9 cellular contexts compared by ENCODE assay signal in genomic region chr6:82362868-82363267, GRCh38. TPM values are rescaled to one million over a fixed set of nuclear protein-coding genes. Genes with fewer than 3 reads are reported as not detected.
DNase-seq lines count a peak whose midpoint lies in the region; ATAC-seq, FAIRE-seq and TF ChIP-seq lines count a peak whose summit lies in the region.
"Had no signal": no experiment of that assay in that cellular context is flagged by ENCODE, and none has a peak within 500 bp of the region (broad histone marks: within the 10 kb centered on the region; RNA-seq: fewer than 3 reads in every experiment).

No MANE protein-coding gene starts in this region.

- TF ChIP-seq CTCF in MCF 10A (IDR thresholded peaks at IDR 0.05; ENCODE audit: unreplicated experiment) (no peak), keratinocyte (optimal IDR thresholded peaks at IDR 0.05 in 1 of 3, IDR thresholded peaks at IDR 0.05 in 1 of 3, conservative IDR thresholded peaks at IDR 0.05 in 1 of 3; ENCODE audit: extremely low read depth in 1 of 3, insufficient read depth in 2 of 3, low read length in 3 of 3) (no peak), tibial nerve (IDR thresholded peaks at IDR 0.05) (no peak)

- no peaks in the 10 kb centered on the region for H3K9me3 ChIP-seq in keratinocyte (ENCODE audit: control insufficient read depth, low read depth, low read length)
- no peaks in the 10 kb centered on the region for H3K9me3 ChIP-seq in tibial nerve

- DNase-seq in activated T-cell treated with anti-CD3 and anti-CD28 coated beads, Interleukin-2, amount 50 U/mL, for 4 hours: no peak
- DNase-seq in activated T-cell treated with anti-CD3 and anti-CD28 coated beads, Interleukin-2, amount 50 U/mL, for 48 hours: no peak
- DNase-seq in MCF 10A (ENCODE audit: unreplicated experiment) (peak; percentile 27), keratinocyte (ENCODE audit: low read depth, low spot score) (no peak), tibial nerve (ENCODE audit: low spot score in 2 of 2) (no peak), foreskin melanocyte (no peak), DMS79 treated with DMSO at 0.1 percent for 48 hours (lab: John Stamatoyannopoulos, UW) (no peak), SHP77 (lab: John Stamatoyannopoulos, UW) (no peak)
- DNase-seq: effector CD4-positive, alpha-beta T cell had no signal

- H3K36me3 ChIP-seq in keratinocyte (ENCODE audit: control insufficient read depth in 2 of 2, extremely low read depth in 1 of 2, insufficient read depth in 2 of 2, low read length in 2 of 2) (peaks cover 0 to 19% of the 10 kb centered on the region in 2 experiments), tibial nerve (no peaks in the 10 kb centered on the region)

- dilution Hi-C loops in keratinocyte (cut with MboI; ENCODE audit: extremely low pct_ligation_motif_present, low sequenced_read_pairs): no loop called here

- peaks cover 51% of the 10 kb centered on the region for H3K27me3 Mint-ChIP-seq in activated T-cell treated with anti-CD3 and anti-CD28 coated beads, Interleukin-2, amount 50 U/mL, for 4 hours (ENCODE audit: low read depth)
- H3K27me3 Mint-ChIP-seq in MCF 10A (ENCODE audit: insufficient read depth, unreplicated experiment): no peaks in the 10 kb centered on the region

- H3K4me1 ChIP-seq in keratinocyte (ENCODE audit: control insufficient read depth, extremely low read depth, insufficient read depth, low read length) (peaks cover 23% of the 10 kb centered on the region), tibial nerve (peaks cover 0 to 23% (median 0%) of the 10 kb centered on the region in 4 donors)

- ATAC-seq in activated T-cell treated with anti-CD3 and anti-CD28 coated beads, Interleukin-2, amount 50 U/mL, for 4 hours: no peak

- WGBS in tibial nerve, 2 donors: 5 to 9% methylated on average over 8 of the region's 8 CpGs

- TF ChIP-seq EP300 in tibial nerve (IDR thresholded peaks at IDR 0.05): no peak

- no peaks in the 10 kb centered on the region for H3K36me3 Mint-ChIP-seq in activated T-cell treated with anti-CD3 and anti-CD28 coated beads, Interleukin-2, amount 50 U/mL, for 4 hours (ENCODE audit: insufficient read depth)
- H3K36me3 Mint-ChIP-seq in MCF 10A (ENCODE audit: insufficient read depth, unreplicated experiment): peaks cover 17% of the 10 kb centered on the region

- peaks cover 28% of the 10 kb centered on the region for H3K4me1 Mint-ChIP-seq in activated T-cell treated with anti-CD3 and anti-CD28 coated beads, Interleukin-2, amount 50 U/mL, for 4 hours (ENCODE audit: low read depth)
- H3K4me1 Mint-ChIP-seq in MCF 10A (ENCODE audit: insufficient read depth, unreplicated experiment): peaks cover 29% of the 10 kb centered on the region

- peaks cover 30% of the 10 kb centered on the region for H3K79me2 ChIP-seq in keratinocyte (ENCODE audit: control insufficient read depth, insufficient read depth, low read length)

- peak overlapping the region; percentile 92 for H3K9ac ChIP-seq in keratinocyte (ENCODE audit: control insufficient read depth, extremely low read depth, insufficient read depth, low read length)

- intact Hi-C loops in MCF 10A (cut with micrococcal nuclease): loop anchor here (1.0 kb wide), 4 partner anchors 32 to 694 kb away; no protein-coding TSS in a partner anchor

- H3K27ac ChIP-seq in keratinocyte (ENCODE audit: control insufficient read depth, insufficient read depth, low read length) (peak overlapping the region; percentile 94), tibial nerve (no peak overlapping the region)

- peak overlapping the region; percentile 84 for H3K4me2 ChIP-seq in keratinocyte (ENCODE audit: control insufficient read depth, extremely low read depth, insufficient read depth, low read depth, low read length)

- BruUV-seq in MCF 10A (replicated peaks; lab: Mats Ljungman, UMichigan): TSS peak; percentile 32

- H3K27me3 ChIP-seq in keratinocyte (ENCODE audit: control insufficient read depth, extremely low read depth, insufficient read depth, low read length) (no peaks in the 10 kb centered on the region), tibial nerve (peaks cover 0 to 30% of the 10 kb centered on the region in 2 donors)

- POLR2A ChIA-PET in MCF 10A (lab: Yijun Ruan, JAX): interaction anchor here (0.6 to 7.8 kb wide), 31 partner anchors 8 to 708 kb away, joined by 3 to 67 read pairs (median 5); partner anchors contain the start of genes DOP1A, IBTK and UBE3D

- no peaks in the 10 kb centered on the region for H3K9me1 ChIP-seq in keratinocyte (ENCODE audit: control insufficient read depth, extremely low read depth, insufficient read depth, low read length)

- peak overlapping the region; percentile 23 for H3K27ac Mint-ChIP-seq in MCF 10A (ENCODE audit: low read depth, unreplicated experiment)

- H3K9me3 Mint-ChIP-seq in activated T-cell treated with anti-CD3 and anti-CD28 coated beads, Interleukin-2, amount 50 U/mL, for 4 hours: no peaks in the 10 kb centered on the region
- H3K9me3 Mint-ChIP-seq in MCF 10A (ENCODE audit: unreplicated experiment): no peaks in the 10 kb centered on the region

- peak overlapping the region; percentile 90 for H2AFZ ChIP-seq in keratinocyte (ENCODE audit: control insufficient read depth, low read length)

- TF ChIP-seq POLR2A in tibial nerve (IDR thresholded peaks at IDR 0.05): no peak

- H3K4me3 ChIP-seq in keratinocyte (ENCODE audit: control insufficient read depth in 2 of 3, extremely low read depth in 1 of 3, insufficient read depth in 2 of 3, low read depth in 1 of 3, low read length in 3 of 3) (peak overlapping the region; percentile 82 to 92 (median 87)), tibial nerve (peak overlapping the region; percentile 40 to 83 (median 66))

- no peaks in the 10 kb centered on the region for H4K20me1 ChIP-seq in keratinocyte (ENCODE audit: control insufficient read depth, extremely low read depth, insufficient read depth, low read length)

- peak; percentile 26 for FAIRE-seq in keratinocyte (lab: Jason Lieb, UNC)

- H3K4me3 Mint-ChIP-seq in activated T-cell treated with anti-CD3 and anti-CD28 coated beads, Interleukin-2, amount 50 U/mL, for 4 hours: peak overlapping the region; percentile 80
- H3K4me3 Mint-ChIP-seq in MCF 10A (ENCODE audit: unreplicated experiment): peak overlapping the region; percentile 87

- CTCF ChIA-PET in MCF 10A (lab: Yijun Ruan, JAX): interaction anchor here (0.6 to 1.8 kb wide), 21 partner anchors 12 to 703 kb away, joined by 3 to 8 read pairs (median 4); partner anchors contain the start of gene UBE3D

RNA-seq across cellular contexts. Expression of gene TPBG, which starts 0.7 kb away (rescaled TPM):
- total RNA-seq in activated T-cell treated with anti-CD3 and anti-CD28 coated beads, Interleukin-2, amount 50 U/mL, for 4 hours: under 1 TPM; 0.13 to 0.53 (median 0.19) TPM
- total RNA-seq in MCF 10A (2022) (72.9 and 96.9 TPM in 2 replicates), tibial nerve (10 to 100 TPM; 12.0 to 15.9 (median 12.6) TPM)
- 55.7 to 81.8 TPM (median 69.1 TPM) in 3 replicates for polyA plus RNA-seq in keratinocyte
- polyA plus RNA-seq in keratinocyte (2011; ENCODE audit: low read depth): 35.9 TPM
- polyA plus RNA-seq in keratinocyte (2011; cell fraction: cytosol; rRNA removed): 25.4 and 40.6 TPM in 2 replicates
- 274 and 296 TPM in 2 replicates for polyA plus RNA-seq in keratinocyte (2011; cell fraction: nucleus; rRNA removed)
- polyA plus RNA-seq in keratinocyte (2012; ENCODE audit: low replicate concordance): 47.0 and 102 TPM in 2 replicates
- polyA minus RNA-seq in keratinocyte: 20.0 to 45.0 TPM (median 36.4 TPM) in 3 replicates
- 42.8 TPM for polyA minus RNA-seq in keratinocyte (2011; cell fraction: cytosol; rRNA and poly(A)+ RNA removed)
- polyA minus RNA-seq in keratinocyte (2011; cell fraction: nucleus; rRNA and poly(A)+ RNA removed): 129 and 153 TPM in 2 replicates

Comparison
In these comparisons a context has a peak if more than half of its experiments do, and no peak if none do; other contexts are left out.
1. RNA of gene TPBG, which starts 0.7 kb away (total RNA-seq): 72.9 to 96.9 TPM in MCF 10A and 12.0 to 15.9 TPM in tibial nerve; 0.13 to 0.53 TPM in activated T-cell treated with anti-CD3 and anti-CD28 coated beads, Interleukin-2, amount 50 U/mL, for 4 hours; every median in the first group is over 4 times any median in the second.